ENCODE assay signal across 21 cellular contexts in the genomic region with DNA sequence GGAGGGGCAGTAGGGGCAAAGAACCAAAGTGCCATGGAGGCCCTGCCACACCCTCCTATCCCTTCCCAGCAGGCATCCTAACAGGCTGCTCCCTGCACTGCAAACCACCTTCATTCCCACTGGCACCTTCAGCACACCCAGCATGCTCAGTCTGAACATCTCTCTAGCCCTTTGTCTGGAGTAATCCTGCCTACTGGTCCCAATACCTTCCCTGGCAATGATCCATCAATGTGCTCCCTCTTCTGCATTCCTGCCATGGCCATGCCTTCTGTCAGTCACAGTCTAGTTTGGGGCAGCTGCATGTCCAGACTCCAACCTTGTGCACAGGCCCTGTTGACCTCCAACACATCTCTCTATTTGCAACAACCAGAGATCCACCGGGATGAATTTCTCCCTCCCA. TPM values are rescaled to one million over a fixed set of nuclear protein-coding genes. Genes with fewer than 3 reads are reported as not detected.
DNase-seq lines count a peak whose midpoint lies in the region; ATAC-seq and TF ChIP-seq lines count a peak whose summit lies in the region.
"Had no signal": no experiment of that assay in that cellular context is flagged by ENCODE, and none has a peak within 500 bp of the region (broad histone marks: within the 10 kb centered on the region; RNA-seq: fewer than 3 reads in every experiment).

No MANE protein-coding gene starts in this region.

- no peaks in the 10 kb centered on the region for H4K20me1 ChIP-seq in mammary epithelial cell (ENCODE audit: insufficient read depth, low read length)
- peaks cover 88% of the 10 kb centered on the region for H4K20me1 ChIP-seq in OCI-LY3 (ENCODE audit: insufficient read depth, low read length)

- H3K27ac ChIP-seq in mammary epithelial cell (ENCODE audit: insufficient read depth, low read depth, low read length) (no peak overlapping the region), breast epithelium (peak overlapping the region in 1 of 2 donors; percentile 27), OCI-LY3 (ENCODE audit: low read length) (peak overlapping the region; percentile 60; the same call in 1 of the 2 replicates), left lung (peak overlapping the region; percentile 37 to 92), spleen (peak overlapping the region; percentile 0 to 95 (median 76)), tibial artery (no peak overlapping the region)

- no peak for ATAC-seq in left lung
- no peak for ATAC-seq in GM18520 (IDR thresholded peaks at IDR 0.05; ENCODE audit: unreplicated experiment)
- no peak for ATAC-seq in left colon
- ATAC-seq: heart left ventricle, psoas muscle had no signal

- in situ Hi-C loops in mammary epithelial cell (cut with MboI; ENCODE audit: low sequenced_read_pairs in 2 of 2), result no loop called here

- no TSS peak for BruUV-seq in mammary epithelial cell (replicated peaks; lab: Mats Ljungman, UMichigan)

- H3K36me3 ChIP-seq in mammary epithelial cell (ENCODE audit: insufficient read depth, low read length), result peaks cover 7% of the 10 kb centered on the region
- no peaks in the 10 kb centered on the region for H3K36me3 ChIP-seq in breast epithelium
- peaks cover 21% of the 10 kb centered on the region for H3K36me3 ChIP-seq in OCI-LY3 (replicated peaks; ENCODE audit: low read depth, low read length)
- peaks cover 0 to 12% of the 10 kb centered on the region in 2 donors for H3K36me3 ChIP-seq in left lung
- peaks cover 0 to 44% (median 4%) of the 10 kb centered on the region in 6 donors for H3K36me3 ChIP-seq in spleen
- peaks cover 0 to 7% (median 2%) of the 10 kb centered on the region in 3 donors for H3K36me3 ChIP-seq in tibial artery

- H3K9ac ChIP-seq in mammary epithelial cell (ENCODE audit: insufficient read depth, low read length), result no peak overlapping the region
- no peak overlapping the region for H3K9ac ChIP-seq in OCI-LY3 (ENCODE audit: low read length)

- peaks cover 100% of the 10 kb centered on the region for H3K79me2 ChIP-seq in mammary epithelial cell (ENCODE audit: insufficient read depth, low read length)
- H3K79me2 ChIP-seq in OCI-LY3 (ENCODE audit: low read length), result peaks cover 100% of the 10 kb centered on the region

- no peak for TF ChIP-seq POLR2A in breast epithelium (IDR thresholded peaks at IDR 0.05)
- no peak for TF ChIP-seq POLR2A in spleen (IDR thresholded peaks at IDR 0.05)

- dilution Hi-C loops in mammary epithelial cell (cut with HindIII; ENCODE audit: low sequenced_read_pairs), result no loop called here

- no peaks in the 10 kb centered on the region for H3K9me3 ChIP-seq in mammary epithelial cell (replicated peaks; ENCODE audit: insufficient read depth, low read length)
- H3K9me3 ChIP-seq in breast epithelium, result no peaks in the 10 kb centered on the region
- no peaks in the 10 kb centered on the region for H3K9me3 ChIP-seq in OCI-LY3 (ENCODE audit: insufficient read depth, low read length)
- no peaks in the 10 kb centered on the region for H3K9me3 ChIP-seq in left lung
- no peaks in the 10 kb centered on the region for H3K9me3 ChIP-seq in spleen
- H3K9me3 ChIP-seq in tibial artery, result no peaks in the 10 kb centered on the region
- H3K9me3 ChIP-seq: heart left ventricle, psoas muscle had no signal

- intact Hi-C loops in mammary epithelial cell (cut with micrococcal nuclease) (no loop called here), breast epithelium (cut with DNase I; ENCODE audit: low total_unique reads) (no loop called here), left lung (cut with DNase I) (no loop called here), spleen (cut with DNase I; ENCODE audit: low total_unique reads) (no loop called here), left colon (cut with DNase I, micrococcal nuclease) (no loop called here), tibial artery (cut with DNase I; ENCODE audit: low total_unique reads) (no loop called here)

- H3K27me3 ChIP-seq in mammary epithelial cell (ENCODE audit: insufficient read depth, low read length) (no peaks in the 10 kb centered on the region), breast epithelium (no peaks in the 10 kb centered on the region), OCI-LY3 (ENCODE audit: low read depth, low read length) (no peaks in the 10 kb centered on the region), left lung (no peaks in the 10 kb centered on the region), spleen (replicated peaks in 1 of 7) (no peaks in the 10 kb centered on the region), tibial artery (no peaks in the 10 kb centered on the region)
- H3K27me3 ChIP-seq: heart left ventricle had no signal

- TF ChIP-seq CTCF in mammary epithelial cell (conservative IDR thresholded peaks at IDR 0.05 in 1 of 2, IDR thresholded peaks at IDR 0.05 in 1 of 2; ENCODE audit: extremely low read depth in 1 of 2, insufficient read depth in 1 of 2, low read depth in 1 of 2, low read length in 2 of 2) (no peak), breast epithelium (IDR thresholded peaks at IDR 0.05) (no peak), OCI-LY3 (IDR thresholded peaks at IDR 0.05; ENCODE audit: low read depth, low read length) (no peak), left lung (IDR thresholded peaks at IDR 0.05) (no peak), spleen (IDR thresholded peaks at IDR 0.05 in 8 of 11, conservative IDR thresholded peaks at IDR 0.05 in 3 of 11) (no peak), tibial artery (IDR thresholded peaks at IDR 0.05) (no peak)

- H3K4me2 ChIP-seq in mammary epithelial cell (ENCODE audit: insufficient read depth, low read depth, low read length) (peak overlapping the region; percentile 5), OCI-LY3 (ENCODE audit: low read length) (peak overlapping the region; percentile 55)

- H3K4me1 ChIP-seq in mammary epithelial cell (ENCODE audit: insufficient read depth, low read length) (peaks cover 85% of the 10 kb centered on the region), breast epithelium (peaks cover 0 to 16% of the 10 kb centered on the region in 2 donors), OCI-LY3 (ENCODE audit: low read length) (peaks cover 40% of the 10 kb centered on the region), left lung (peaks cover 20 to 92% of the 10 kb centered on the region in 2 donors), spleen (peaks cover 40 to 94% (median 90%) of the 10 kb centered on the region in 6 donors), tibial artery (peaks cover 0 to 74% (median 47%) of the 10 kb centered on the region in 4 donors)

- WGBS in mammary epithelial cell (ENCODE audit: low coverage, missing lambda C conversion rate), result 100% methylated on average over 1 of the region's 1 CpG
- 86 to 95% (median 86%) methylated on average over 1 of the region's 1 CpG for WGBS in spleen, 5 donors

- CTCF ChIA-PET in mammary epithelial cell (lab: Charles Lee; ENCODE audit: low non-redundant PET), result no interaction called here

- DNase-seq in mammary epithelial cell (no peak), breast epithelium (ENCODE audit: low spot score in 2 of 2) (no peak), left lung (no peak), spleen (no peak), left colon (no peak), tibial artery (no peak)
- DNase-seq: activated CD4-positive, alpha-beta T cell treated with anti-CD3 and anti-CD28 coated beads for 48 hours; activated CD8-positive, alpha-beta memory T cell treated with anti-CD3 and anti-CD28 coated beads, Interleukin-2, amount 50 U/mL, for 4 hours; activated naive CD4-positive, alpha-beta T cell treated with anti-CD3 and anti-CD28 coated beads for 36 hours; CD8-positive, alpha-beta memory T cell; heart left ventricle; immature natural killer cell; Karpas-422; NCI-H1105; psoas muscle; RPMI8226; stimulated activated CD8-positive, alpha-beta memory T cell treated with anti-CD3 and anti-CD28 coated beads, Interleukin-4, amount 100 ng/mL, for 48 hours had no signal

- no peak overlapping the region for H3K4me3 ChIP-seq in mammary epithelial cell (replicated peaks in 1 of 3; ENCODE audit: insufficient read depth in 1 of 3, low read depth in 2 of 3, low read length in 3 of 3)
- no peak overlapping the region for H3K4me3 ChIP-seq in breast epithelium
- H3K4me3 ChIP-seq in OCI-LY3 (ENCODE audit: low read length), result no peak overlapping the region
- no peak overlapping the region for H3K4me3 ChIP-seq in left lung
- H3K4me3 ChIP-seq in spleen, result no peak overlapping the region
- no peak overlapping the region for H3K4me3 ChIP-seq in tibial artery
- H3K4me3 ChIP-seq: heart left ventricle, psoas muscle had no signal

- H2AFZ ChIP-seq in mammary epithelial cell (ENCODE audit: low read depth, low read length), result no peak overlapping the region
- no peak overlapping the region for H2AFZ ChIP-seq in OCI-LY3 (ENCODE audit: low read depth, low read length)

RNA-seq across cellular contexts. Expression of a gene that starts 4.9 kb away (rescaled TPM):
- total RNA-seq in mammary epithelial cell (100 to 1,000 TPM; 317 to 416 TPM), breast epithelium (100 to 1,000 TPM; 255 to 293 (median 272) TPM), left lung (100 to 1,000 TPM; 183 to 309 TPM), spleen (100 to 1,000 TPM; 139 to 288 (median 210) TPM), left colon (100 to 1,000 TPM; 212 to 216 TPM)
- polyA plus RNA-seq in mammary epithelial cell (377 TPM), spleen (100 to 1,000 TPM in 2 of 3 donors, 10 to 100 TPM in 1; 88.1 to 139 (median 113) TPM)
- polyA minus RNA-seq in mammary epithelial cell, result 255 TPM

RNA-seq across cellular contexts. Expression of a gene that starts 53.1 kb away (rescaled TPM):
- total RNA-seq in mammary epithelial cell (not detected), breast epithelium (not detected), left lung (under 1 TPM in 1 of 2 donors, not detected in 1; 0.24 TPM), spleen (1 to 10 TPM in 2 of 7 donors, under 1 TPM in 5; 0.29 to 1.2 (median 0.70) TPM), left colon (under 1 TPM in 1 of 2 donors, not detected in 1; 0.08 TPM)
- polyA plus RNA-seq in mammary epithelial cell (not detected), spleen (1 to 10 TPM in 1 of 3 donors, under 1 TPM in 2; 0.23 to 2.4 (median 0.96) TPM)
- polyA minus RNA-seq in mammary epithelial cell, result not detected
- total RNA-seq: activated naive CD4-positive, alpha-beta T cell treated with anti-CD3 and anti-CD28 coated beads for 36 hours; CD8-positive, alpha-beta memory T cell; NCI-H460; psoas muscle had no signal
- polyA plus RNA-seq: CD8-positive, alpha-beta memory T cell; heart left ventricle; neural cell had no signal

RNA-seq across cellular contexts. Expression of a gene that starts 58.1 kb away (rescaled TPM):
- total RNA-seq in mammary epithelial cell, result not detected
- not detected for polyA plus RNA-seq in mammary epithelial cell
- not detected for polyA minus RNA-seq in mammary epithelial cell
- total RNA-seq in breast epithelium, result not detected
- under 1 TPM; 0.03 to 0.18 TPM for total RNA-seq in left lung
- 1 to 10 TPM in 4 of 7 donors, under 1 TPM in 3; 0.37 to 4.0 (median 1.8) TPM for total RNA-seq in spleen
- polyA plus RNA-seq in spleen, result 1 to 10 TPM in 1 of 3 donors, under 1 TPM in 2; 0.48 to 1.4 (median 0.74) TPM
- under 1 TPM; 0.09 to 0.31 TPM for total RNA-seq in left colon
- total RNA-seq: activated naive CD4-positive, alpha-beta T cell treated with anti-CD3 and anti-CD28 coated beads for 36 hours; CD8-positive, alpha-beta memory T cell; NCI-H460; psoas muscle had no signal
- polyA plus RNA-seq: CD8-positive, alpha-beta memory T cell; neural cell had no signal

Comparison
In these comparisons a context has a peak if more than half of its experiments do, and no peak if none do; other contexts are left out.
1. H3K27ac ChIP-seq: peak in OCI-LY3 (single experiment), left lung (2 of 2) and spleen (8 of 8); none in mammary epithelial cell (single experiment) and tibial artery (0 of 2).